In the genomic region with DNA sequence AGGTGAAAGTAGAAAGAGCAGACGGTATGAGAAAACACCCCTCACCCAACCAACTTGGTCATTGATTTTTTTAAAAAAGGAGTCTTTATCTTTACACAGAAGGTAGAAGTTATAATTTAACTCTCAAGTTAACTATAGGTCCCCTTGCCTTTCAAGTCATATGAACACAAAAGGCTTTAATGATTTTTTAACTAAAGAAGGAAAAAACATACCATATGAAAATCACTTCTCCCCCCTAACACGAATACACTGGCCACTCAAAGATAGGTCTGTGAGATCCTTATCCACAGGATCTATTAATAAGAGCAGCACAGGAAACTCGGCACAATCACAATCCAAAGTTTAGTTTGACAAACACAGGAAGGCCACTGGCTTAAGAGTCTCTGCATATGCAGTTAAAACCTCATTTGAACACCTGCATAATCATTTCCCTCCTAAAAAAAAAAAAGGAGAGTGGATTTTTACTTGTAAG, we compare ENCODE assay signal across 1 cellular context.
TF ChIP-seq lines count a peak whose summit lies in the region.

No MANE protein-coding gene starts in this region.

TF ChIP-seq in HepG2, 621 proteins besides CTCF, POLR2A, EP300 and RAD21 (continued from another document and continues in another):
- TF ChIP-seq, protein P1, sequence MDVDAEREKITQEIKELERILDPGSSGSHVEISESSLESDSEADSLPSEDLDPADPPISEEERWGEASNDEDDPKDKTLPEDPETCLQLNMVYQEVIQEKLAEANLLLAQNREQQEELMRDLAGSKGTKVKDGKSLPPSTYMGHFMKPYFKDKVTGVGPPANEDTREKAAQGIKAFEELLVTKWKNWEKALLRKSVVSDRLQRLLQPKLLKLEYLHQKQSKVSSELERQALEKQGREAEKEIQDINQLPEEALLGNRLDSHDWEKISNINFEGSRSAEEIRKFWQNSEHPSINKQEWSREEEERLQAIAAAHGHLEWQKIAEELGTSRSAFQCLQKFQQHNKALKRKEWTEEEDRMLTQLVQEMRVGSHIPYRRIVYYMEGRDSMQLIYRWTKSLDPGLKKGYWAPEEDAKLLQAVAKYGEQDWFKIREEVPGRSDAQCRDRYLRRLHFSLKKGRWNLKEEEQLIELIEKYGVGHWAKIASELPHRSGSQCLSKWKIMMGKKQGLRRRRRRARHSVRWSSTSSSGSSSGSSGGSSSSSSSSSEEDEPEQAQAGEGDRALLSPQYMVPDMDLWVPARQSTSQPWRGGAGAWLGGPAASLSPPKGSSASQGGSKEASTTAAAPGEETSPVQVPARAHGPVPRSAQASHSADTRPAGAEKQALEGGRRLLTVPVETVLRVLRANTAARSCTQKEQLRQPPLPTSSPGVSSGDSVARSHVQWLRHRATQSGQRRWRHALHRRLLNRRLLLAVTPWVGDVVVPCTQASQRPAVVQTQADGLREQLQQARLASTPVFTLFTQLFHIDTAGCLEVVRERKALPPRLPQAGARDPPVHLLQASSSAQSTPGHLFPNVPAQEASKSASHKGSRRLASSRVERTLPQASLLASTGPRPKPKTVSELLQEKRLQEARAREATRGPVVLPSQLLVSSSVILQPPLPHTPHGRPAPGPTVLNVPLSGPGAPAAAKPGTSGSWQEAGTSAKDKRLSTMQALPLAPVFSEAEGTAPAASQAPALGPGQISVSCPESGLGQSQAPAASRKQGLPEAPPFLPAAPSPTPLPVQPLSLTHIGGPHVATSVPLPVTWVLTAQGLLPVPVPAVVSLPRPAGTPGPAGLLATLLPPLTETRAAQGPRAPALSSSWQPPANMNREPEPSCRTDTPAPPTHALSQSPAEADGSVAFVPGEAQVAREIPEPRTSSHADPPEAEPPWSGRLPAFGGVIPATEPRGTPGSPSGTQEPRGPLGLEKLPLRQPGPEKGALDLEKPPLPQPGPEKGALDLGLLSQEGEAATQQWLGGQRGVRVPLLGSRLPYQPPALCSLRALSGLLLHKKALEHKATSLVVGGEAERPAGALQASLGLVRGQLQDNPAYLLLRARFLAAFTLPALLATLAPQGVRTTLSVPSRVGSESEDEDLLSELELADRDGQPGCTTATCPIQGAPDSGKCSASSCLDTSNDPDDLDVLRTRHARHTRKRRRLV (CRISPR knock-in tag; IDR thresholded peaks at IDR 0.05) = 0 out of 2 replicates have a peak, but pooled peaks have one; percentile 51
- TF ChIP-seq ZMAT3 (CRISPR knock-in tag; conservative IDR thresholded peaks at IDR 0.05) = no peak
- TF ChIP-seq PRDM4 (CRISPR knock-in tag; IDR thresholded peaks at IDR 0.05; ENCODE audit: borderline replicate concordance) = no peak
- TF ChIP-seq, protein P2, sequence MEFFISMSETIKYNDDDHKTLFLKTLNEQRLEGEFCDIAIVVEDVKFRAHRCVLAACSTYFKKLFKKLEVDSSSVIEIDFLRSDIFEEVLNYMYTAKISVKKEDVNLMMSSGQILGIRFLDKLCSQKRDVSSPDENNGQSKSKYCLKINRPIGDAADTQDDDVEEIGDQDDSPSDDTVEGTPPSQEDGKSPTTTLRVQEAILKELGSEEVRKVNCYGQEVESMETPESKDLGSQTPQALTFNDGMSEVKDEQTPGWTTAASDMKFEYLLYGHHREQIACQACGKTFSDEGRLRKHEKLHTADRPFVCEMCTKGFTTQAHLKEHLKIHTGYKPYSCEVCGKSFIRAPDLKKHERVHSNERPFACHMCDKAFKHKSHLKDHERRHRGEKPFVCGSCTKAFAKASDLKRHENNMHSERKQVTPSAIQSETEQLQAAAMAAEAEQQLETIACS (CRISPR knock-in tag; IDR thresholded peaks at IDR 0.05) = no peak
- no peak for TF ChIP-seq RAD51 (IDR thresholded peaks at IDR 0.05; ENCODE audit: borderline replicate concordance)
- no peak for TF ChIP-seq KMT2A (CRISPR knock-in tag; IDR thresholded peaks at IDR 0.05)
- TF ChIP-seq PHF8 (CRISPR knock-in tag; IDR thresholded peaks at IDR 0.05) = no peak
- TF ChIP-seq NFE2L1 (CRISPR knock-in tag; IDR thresholded peaks at IDR 0.05; ENCODE audit: borderline replicate concordance) = no peak
- no peak for TF ChIP-seq ARNTL (CRISPR knock-in tag; IDR thresholded peaks at IDR 0.05)
- TF ChIP-seq KLF12 (CRISPR knock-in tag; IDR thresholded peaks at IDR 0.05; ENCODE audit: borderline replicate concordance) = no peak
- no peak for TF ChIP-seq ELF1 (CRISPR knock-in tag; IDR thresholded peaks at IDR 0.05)
- no peak for TF ChIP-seq TERF1 (CRISPR knock-in tag; IDR thresholded peaks at IDR 0.05)
- TF ChIP-seq DPF2 (CRISPR knock-in tag; IDR thresholded peaks at IDR 0.05; ENCODE audit: borderline replicate concordance, low read depth) = no peak
- peak; percentile 8 for TF ChIP-seq TEAD3 (CRISPR knock-in tag; optimal IDR thresholded peaks at IDR 0.05; ENCODE audit: borderline replicate concordance)
- TF ChIP-seq, protein P3, sequence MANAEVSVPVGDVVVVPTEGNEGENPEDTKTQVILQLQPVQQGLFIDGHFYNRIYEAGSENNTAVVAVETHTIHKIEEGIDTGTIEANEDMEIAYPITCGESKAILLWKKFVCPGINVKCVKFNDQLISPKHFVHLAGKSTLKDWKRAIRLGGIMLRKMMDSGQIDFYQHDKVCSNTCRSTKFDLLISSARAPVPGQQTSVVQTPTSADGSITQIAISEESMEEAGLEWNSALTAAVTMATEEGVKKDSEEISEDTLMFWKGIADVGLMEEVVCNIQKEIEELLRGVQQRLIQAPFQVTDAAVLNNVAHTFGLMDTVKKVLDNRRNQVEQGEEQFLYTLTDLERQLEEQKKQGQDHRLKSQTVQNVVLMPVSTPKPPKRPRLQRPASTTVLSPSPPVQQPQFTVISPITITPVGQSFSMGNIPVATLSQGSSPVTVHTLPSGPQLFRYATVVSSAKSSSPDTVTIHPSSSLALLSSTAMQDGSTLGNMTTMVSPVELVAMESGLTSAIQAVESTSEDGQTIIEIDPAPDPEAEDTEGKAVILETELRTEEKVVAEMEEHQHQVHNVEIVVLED (CRISPR knock-in tag; IDR thresholded peaks at IDR 0.05; ENCODE audit: borderline replicate concordance) = no peak
- peak; percentile 91 for TF ChIP-seq ISL2 (CRISPR knock-in tag; IDR thresholded peaks at IDR 0.05)
- TF ChIP-seq SOX13 (IDR thresholded peaks at IDR 0.05) = peak; percentile 51; the same call in 1 of the 2 replicates
- peak in 1 of 2 experiments; percentile 88; a peak in 2 of 4 replicates for TF ChIP-seq SOX13 (CRISPR knock-in tag; conservative IDR thresholded peaks at IDR 0.05 in 1 of 2, IDR thresholded peaks at IDR 0.05 in 1 of 2)
- peak; percentile 36; the same call in 1 of the 2 replicates for TF ChIP-seq SP5 (CRISPR knock-in tag; IDR thresholded peaks at IDR 0.05; ENCODE audit: borderline replicate concordance, low read depth)
- TF ChIP-seq SMARCC2 (IDR thresholded peaks at IDR 0.05) = no peak
- no peak for TF ChIP-seq ZNF720 (CRISPR knock-in tag; IDR thresholded peaks at IDR 0.05)
- no peak for TF ChIP-seq CBFB (CRISPR knock-in tag; IDR thresholded peaks at IDR 0.05)
- TF ChIP-seq YEATS2 (CRISPR knock-in tag; IDR thresholded peaks at IDR 0.05; ENCODE audit: borderline replicate concordance) = no peak
- no peak for TF ChIP-seq ATF5 (CRISPR knock-in tag; IDR thresholded peaks at IDR 0.05; ENCODE audit: low read depth)
- no peak for TF ChIP-seq ZNF572 (CRISPR knock-in tag; IDR thresholded peaks at IDR 0.05)
- no peak for TF ChIP-seq SP4 (CRISPR knock-in tag; IDR thresholded peaks at IDR 0.05)
- TF ChIP-seq E2F1 (CRISPR knock-in tag; IDR thresholded peaks at IDR 0.05) = no peak
- TF ChIP-seq HMGA1 (CRISPR knock-in tag; conservative IDR thresholded peaks at IDR 0.05) = no peak
- TF ChIP-seq, protein P4, sequence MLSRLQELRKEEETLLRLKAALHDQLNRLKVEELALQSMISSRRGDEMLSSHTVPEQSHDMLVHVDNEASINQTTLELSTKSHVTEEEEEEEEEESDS (CRISPR knock-in tag; IDR thresholded peaks at IDR 0.05; ENCODE audit: borderline replicate concordance) = no peak
- no peak for TF ChIP-seq ZNF615 (CRISPR knock-in tag; IDR thresholded peaks at IDR 0.05; ENCODE audit: borderline replicate concordance)
- no peak for TF ChIP-seq DNMT1 (CRISPR knock-in tag; IDR thresholded peaks at IDR 0.05)
- TF ChIP-seq ZNF263 (CRISPR knock-in tag; IDR thresholded peaks at IDR 0.05) = no peak
- TF ChIP-seq RFXAP (CRISPR knock-in tag; IDR thresholded peaks at IDR 0.05; ENCODE audit: borderline replicate concordance) = no peak
- no peak for TF ChIP-seq ZBTB49 (CRISPR knock-in tag; IDR thresholded peaks at IDR 0.05; ENCODE audit: borderline replicate concordance)
- peak; percentile 46 for TF ChIP-seq NFKBIZ (CRISPR knock-in tag; IDR thresholded peaks at IDR 0.05)
- TF ChIP-seq CBX2 (IDR thresholded peaks at IDR 0.05; ENCODE audit: low read depth, low read length) = no peak
- no peak for TF ChIP-seq CBX2 (CRISPR knock-in tag; IDR thresholded peaks at IDR 0.05; ENCODE audit: low read depth)
- TF ChIP-seq NAIF1 (CRISPR knock-in tag; IDR thresholded peaks at IDR 0.05; ENCODE audit: borderline replicate concordance) = no peak
- TF ChIP-seq MLLT10 (CRISPR knock-in tag; IDR thresholded peaks at IDR 0.05) = no peak
- no peak for TF ChIP-seq ZFAT (CRISPR knock-in tag; conservative IDR thresholded peaks at IDR 0.05)
- TF ChIP-seq THRA (CRISPR knock-in tag; IDR thresholded peaks at IDR 0.05; ENCODE audit: borderline replicate concordance) = peak; percentile 69; the same call in 1 of the 2 replicates
- TF ChIP-seq SRSF1 (optimal IDR thresholded peaks at IDR 0.05; ENCODE audit: low read depth, low read length) = no peak
- TF ChIP-seq TBX3 (IDR thresholded peaks at IDR 0.05; ENCODE audit: borderline replicate concordance) = no peak
- TF ChIP-seq MED8 (CRISPR knock-in tag; IDR thresholded peaks at IDR 0.05; ENCODE audit: insufficient replicate concordance) = peak; percentile 52
- TF ChIP-seq, protein P5, sequence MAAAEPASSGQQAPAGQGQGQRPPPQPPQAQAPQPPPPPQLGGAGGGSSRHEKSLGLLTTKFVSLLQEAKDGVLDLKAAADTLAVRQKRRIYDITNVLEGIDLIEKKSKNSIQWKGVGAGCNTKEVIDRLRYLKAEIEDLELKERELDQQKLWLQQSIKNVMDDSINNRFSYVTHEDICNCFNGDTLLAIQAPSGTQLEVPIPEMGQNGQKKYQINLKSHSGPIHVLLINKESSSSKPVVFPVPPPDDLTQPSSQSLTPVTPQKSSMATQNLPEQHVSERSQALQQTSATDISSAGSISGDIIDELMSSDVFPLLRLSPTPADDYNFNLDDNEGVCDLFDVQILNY (CRISPR knock-in tag; conservative IDR thresholded peaks at IDR 0.05) = no peak
